In the genomic region with DNA sequence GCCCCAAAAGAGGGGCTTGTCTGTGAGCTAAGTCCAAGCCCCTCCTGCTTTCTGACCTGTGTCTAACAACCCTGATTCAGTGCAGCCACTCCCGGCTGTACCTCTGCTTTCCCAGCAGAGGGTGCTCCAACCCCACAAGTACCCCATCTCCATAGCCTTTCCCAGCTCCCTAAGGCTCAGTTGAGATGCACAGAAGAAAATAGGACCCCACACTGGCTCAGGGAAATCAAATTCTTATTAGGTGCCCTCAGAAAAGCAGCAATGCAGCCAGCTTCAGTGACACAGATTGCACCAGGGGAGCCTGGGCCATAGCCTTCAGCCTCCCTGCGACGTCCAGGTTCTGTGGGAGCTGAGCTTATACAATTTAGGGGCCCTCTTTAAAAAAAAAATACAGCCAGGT, we compare ENCODE assay signal across 8 cellular contexts. TPM values are rescaled to one million over a fixed set of nuclear protein-coding genes. Genes with fewer than 3 reads are reported as not detected.
DNase-seq lines count a peak whose midpoint lies in the region; TF ChIP-seq lines count a peak whose summit lies in the region.

No MANE protein-coding gene starts in this region.

- H3K4me3 ChIP-seq in foreskin fibroblast (ENCODE audit: low read depth in 1 of 2, low read length in 2 of 2) (no peak overlapping the region), vagina (no peak overlapping the region)

- no peak for TF ChIP-seq POLR2A in vagina (IDR thresholded peaks at IDR 0.05)

- no peak overlapping the region for H3K27ac ChIP-seq in vagina

- no peaks in the 10 kb centered on the region for H3K4me1 ChIP-seq in vagina

- intact Hi-C loops in vagina (cut with DNase I) = loop anchor here (5.0 to 10.0 kb wide), 2 partner anchors 191 to 439 kb away; no protein-coding TSS in a partner anchor

- no peaks in the 10 kb centered on the region for H3K9me3 ChIP-seq in vagina

- TF ChIP-seq CTCF in foreskin fibroblast (IDR thresholded peaks at IDR 0.05; ENCODE audit: low read depth, low read length) (peak; percentile 97), vagina (IDR thresholded peaks at IDR 0.05) (peak; percentile 89 to 92 (median 90))

- DNase-seq in DMS79 treated with DMSO at 0.1 percent for 48 hours (lab: John Stamatoyannopoulos, UW) (peak; percentile 91), LHCN-M2 (ENCODE audit: low read depth) (peak; percentile 54), RKO (ENCODE audit: low spot score) (peak; percentile 82), foreskin fibroblast (peak; percentile 58 to 87), non-pigmented ciliary epithelial cell (ENCODE audit: low read depth) (peak; percentile 35), vagina (ENCODE audit: extremely low spot score in 2 of 2) (no peak), GOT3 (lab: John Stamatoyannopoulos, UW) (no peak)
- peak; percentile 27 for DNase-seq in activated effector memory CD4-positive, alpha-beta T cell treated with Interleukin-2 at 50 U/mL for 16 hours

- no peaks in the 10 kb centered on the region for H3K36me3 ChIP-seq in vagina

- H3K27me3 ChIP-seq in vagina = no peaks in the 10 kb centered on the region

RNA-seq across cellular contexts. Expression of a gene that starts 49.9 kb away (rescaled TPM):
- total RNA-seq in LHCN-M2 (2014; rRNA removed) = not detected in 2 replicates
- not detected for polyA plus RNA-seq in LHCN-M2 (2012)
- not detected for total RNA-seq in vagina

Comparison
In these comparisons a context has a peak if more than half of its experiments do, and no peak if none do; other contexts are left out.
1. DNase-seq: peak in DMS79 treated with DMSO at 0.1 percent for 48 hours (single experiment), LHCN-M2 (single experiment), RKO (single experiment), activated effector memory CD4-positive, alpha-beta T cell treated with Interleukin-2 at 50 U/mL for 16 hours (single experiment), foreskin fibroblast (2 of 2) and non-pigmented ciliary epithelial cell (single experiment); none in vagina (0 of 2) and GOT3 (single experiment).